10 cellular contexts compared by ENCODE assay signal in the genomic region with DNA sequence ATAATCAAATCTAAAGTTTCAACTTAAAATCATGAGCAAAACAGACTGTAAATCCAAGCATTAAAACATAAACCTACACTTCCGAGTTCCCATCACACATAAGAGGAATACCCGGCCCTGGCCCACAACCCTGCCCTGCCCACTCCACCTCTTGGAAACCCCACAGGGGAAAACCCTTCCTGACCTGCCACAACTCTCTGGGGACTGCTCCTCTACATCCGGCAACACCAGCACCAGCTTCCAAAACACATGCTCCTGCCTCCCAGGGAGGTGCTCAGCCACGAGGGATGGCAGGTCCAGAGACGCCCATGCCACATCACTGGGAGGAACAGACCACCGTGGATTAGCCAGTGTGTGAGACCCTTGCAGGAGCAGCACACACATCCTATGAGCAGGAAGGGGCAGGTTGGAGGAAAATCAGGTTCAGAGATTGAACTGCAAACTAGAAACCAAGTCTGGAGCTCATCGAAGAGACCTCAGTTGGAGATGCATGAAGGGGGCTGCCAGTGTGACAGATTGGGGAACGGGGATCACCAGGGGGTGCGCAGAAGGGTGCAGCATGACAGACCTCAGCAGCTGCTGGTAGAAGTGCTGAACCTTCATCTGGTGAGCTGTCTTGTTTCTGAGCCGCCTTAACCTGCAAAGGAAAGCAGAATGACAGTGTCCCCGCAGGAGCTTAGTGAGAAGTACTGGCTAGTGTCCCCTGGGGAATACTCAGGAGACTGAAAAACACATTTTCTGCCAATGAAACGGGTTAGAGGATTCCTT. TPM values are rescaled to one million over a fixed set of nuclear protein-coding genes. Genes with fewer than 3 reads are reported as not detected.
A peak's percentile ranks its signal among the peaks of the same experiment; 100 is the strongest.
DNase-seq lines count a peak whose midpoint lies in the region; ATAC-seq and TF ChIP-seq lines count a peak whose summit lies in the region.
"Had no signal": no experiment of that assay in that cellular context is flagged by ENCODE, and none has a peak within 500 bp of the region (broad histone marks: within the 10 kb centered on the region; RNA-seq: fewer than 3 reads in every experiment).

No MANE protein-coding gene starts in this region.

- H3K9me3 ChIP-seq in Caco-2 = no peaks in the 10 kb centered on the region
- H3K9me3 ChIP-seq: uterus had no signal

- H3K4me3 ChIP-seq in Caco-2 (ENCODE audit: low read depth, low read length) (no peak overlapping the region), HL-60 (replicated peaks; ENCODE audit: insufficient read depth, low read length) (no peak overlapping the region)
- H3K4me3 ChIP-seq: uterus had no signal

- ATAC-seq in GM18909 (IDR thresholded peaks at IDR 0.05; ENCODE audit: poor library complexity, unreplicated experiment) (peak; percentile 48), GM21360 (IDR thresholded peaks at IDR 0.05; ENCODE audit: unreplicated experiment) (no peak), left colon (no peak), GM21717 (IDR thresholded peaks at IDR 0.05; ENCODE audit: unreplicated experiment) (no peak)
- no peak for ATAC-seq in effector memory CD8-positive, alpha-beta T cell (replicated peaks)

- H3K9me3 Mint-ChIP-seq in Caco-2 (ENCODE audit: unreplicated experiment) = no peaks in the 10 kb centered on the region
- H3K9me3 Mint-ChIP-seq in effector memory CD8-positive, alpha-beta T cell = no peaks in the 10 kb centered on the region

- H3K27me3 Mint-ChIP-seq in Caco-2 (ENCODE audit: insufficient read depth, unreplicated experiment) = no peaks in the 10 kb centered on the region
- no peaks in the 10 kb centered on the region for H3K27me3 Mint-ChIP-seq in effector memory CD8-positive, alpha-beta T cell

- H3K36me3 Mint-ChIP-seq in Caco-2 (ENCODE audit: insufficient read depth, unreplicated experiment) = peaks cover 93% of the 10 kb centered on the region
- peaks cover 82% of the 10 kb centered on the region for H3K36me3 Mint-ChIP-seq in effector memory CD8-positive, alpha-beta T cell (ENCODE audit: insufficient read depth)

- peaks cover 3% of the 10 kb centered on the region; the same call in 1 of the 2 replicates for H3K36me3 ChIP-seq in Caco-2 (ENCODE audit: control insufficient read depth, insufficient read depth, low read length)
- H3K36me3 ChIP-seq: uterus had no signal

- intact Hi-C loops in Caco-2 (cut with micrococcal nuclease; ENCODE audit: unreplicated experiment) = no loop called here
- intact Hi-C loops in left colon (cut with DNase I, micrococcal nuclease) = no loop called here

- H3K4me1 ChIP-seq in Caco-2 = no peaks in the 10 kb centered on the region
- H3K4me1 ChIP-seq: uterus had no signal

- 0 out of 2 replicates have a peak overlapping the region, but pooled peaks have one; percentile 14 for H3K27ac ChIP-seq in HL-60 (replicated peaks)
- H3K27ac ChIP-seq: uterus had no signal

- POLR2A ChIA-PET in Caco-2 (lab: Charles Lee) = no interaction called here

- no peak overlapping the region for H3K4me3 Mint-ChIP-seq in Caco-2 (ENCODE audit: unreplicated experiment)
- H3K4me3 Mint-ChIP-seq in effector memory CD8-positive, alpha-beta T cell = peak overlapping the region; percentile 11 to 45

- H3K27me3 ChIP-seq in Caco-2 (replicated peaks; ENCODE audit: control insufficient read depth, insufficient read depth, low read length) = no peaks in the 10 kb centered on the region
- H3K27me3 ChIP-seq in HL-60 (ENCODE audit: insufficient read depth, poor library complexity, severe bottlenecking) = no peaks in the 10 kb centered on the region
- H3K27me3 ChIP-seq: uterus had no signal

- no peaks in the 10 kb centered on the region for H3K4me1 Mint-ChIP-seq in Caco-2 (ENCODE audit: low read depth, unreplicated experiment)
- peaks cover 19 to 30% of the 10 kb centered on the region in 2 donors for H3K4me1 Mint-ChIP-seq in effector memory CD8-positive, alpha-beta T cell (ENCODE audit: low read depth in 2 of 2)

- no TSS peak for BruUV-seq in Caco-2 (replicated peaks; lab: Mats Ljungman, UMichigan)

- CTCF ChIA-PET in Caco-2 (lab: Charles Lee) = no interaction called here

- H3K27ac Mint-ChIP-seq in Caco-2 (ENCODE audit: unreplicated experiment) = peak overlapping the region; percentile 43
- peak overlapping the region; percentile 88 for H3K27ac Mint-ChIP-seq in effector memory CD8-positive, alpha-beta T cell

- TF ChIP-seq CTCF in Caco-2 (IDR thresholded peaks at IDR 0.05; ENCODE audit: insufficient read depth in 1 of 2, low read depth in 1 of 2, low read length in 1 of 2, severe bottlenecking in 1 of 2, unreplicated experiment in 1 of 2) = no peak
- TF ChIP-seq CTCF in HL-60 (IDR thresholded peaks at IDR 0.05; ENCODE audit: insufficient read depth, low read length) = no peak

- DNase-seq in Caco-2 (no peak), HL-60 (ENCODE audit: low read depth in 1 of 2, low spot score in 1 of 2) (no peak), left colon (no peak), DMS53 treated with DMSO at 0.1 percent for 48 hours (lab: John Stamatoyannopoulos, UW; ENCODE audit: unreplicated experiment) (no peak)
- no peak for DNase-seq in effector memory CD8-positive, alpha-beta T cell
- DNase-seq: NCI-H446, uterus had no signal

RNA-seq across cellular contexts. Expression of gene LSS, which starts 25.8 kb away (rescaled TPM):
- total RNA-seq in Caco-2 (2022) (121 and 127 TPM in 2 replicates), left colon (100 to 1,000 TPM in 1 of 2 donors, 10 to 100 TPM in 1; 65.6 to 140 TPM)

RNA-seq across cellular contexts. Expression of gene MCM3AP, which starts 31.0 kb away (rescaled TPM):
- total RNA-seq in Caco-2 (2022) (88.1 and 102 TPM in 2 replicates), left colon (10 to 100 TPM; 90.6 to 94.3 TPM)

RNA-seq across cellular contexts. Expression of gene YBEY, which starts 31.8 kb away (rescaled TPM):
- total RNA-seq in Caco-2 (2022) = 10.6 and 11.5 TPM in 2 replicates
- 10 to 100 TPM; 19.6 to 25.7 TPM for total RNA-seq in left colon
